Comparison of ENCODE assay signal across 24 cellular contexts in the genomic region with DNA sequence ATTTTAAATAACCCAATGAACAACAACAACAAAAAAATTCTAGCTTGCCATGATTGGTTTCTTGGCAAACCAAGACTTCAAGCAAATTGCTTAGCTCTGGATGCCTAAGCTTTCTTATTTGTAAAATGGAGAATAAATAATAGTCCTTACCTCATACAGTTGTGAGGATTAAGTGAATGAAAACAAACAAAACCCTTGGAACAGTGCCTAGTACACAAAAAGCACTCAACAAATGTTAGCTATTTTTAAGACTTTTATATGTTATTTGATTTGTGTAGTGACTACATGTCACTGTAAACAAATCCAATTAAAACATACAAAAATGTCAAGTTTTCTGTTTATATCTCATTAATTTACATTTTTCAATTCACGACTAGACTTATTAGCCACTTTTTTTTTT. TPM values are rescaled to one million over a fixed set of nuclear protein-coding genes. Genes with fewer than 3 reads are reported as not detected.
DNase-seq lines count a peak whose midpoint lies in the region; ATAC-seq, FAIRE-seq and TF ChIP-seq lines count a peak whose summit lies in the region.
"Had no signal": no experiment of that assay in that cellular context is flagged by ENCODE, and none has a peak within 500 bp of the region (broad histone marks: within the 10 kb centered on the region; RNA-seq: fewer than 3 reads in every experiment).

No MANE protein-coding gene starts in this region.

- DNase-seq in DMS53 (lab: John Stamatoyannopoulos, UW), result peak; percentile 20
- no peak for DNase-seq in DMS53 treated with DMSO at 0.1 percent for 48 hours (lab: John Stamatoyannopoulos, UW; ENCODE audit: unreplicated experiment)
- no peak for DNase-seq in A549 (ENCODE audit: low read depth in 1 of 2, low spot score in 1 of 2)
- no peak for DNase-seq in gastrocnemius medialis
- no peak for DNase-seq in PC-3
- no peak for DNase-seq in right atrium auricular region (ENCODE audit: low spot score)
- DNase-seq: ACHN; BE2C; C1 segment of cervical spinal cord; CD4-positive, alpha-beta memory T cell; CD4-positive, CD25-positive, alpha-beta regulatory T cell; CD8-positive, alpha-beta memory T cell; COR-L47; DMS 273 treated with DMSO at 0.1 percent for 48 hours; DMS153; DMS79; DND-41; EL; GDM1 had no signal

- H3K27ac ChIP-seq in A549 (no peak overlapping the region), gastrocnemius medialis (peak overlapping the region; percentile 71 to 83 (median 76)), PC-3 (ENCODE audit: low read length) (no peak overlapping the region), right atrium auricular region (no peak overlapping the region)
- H3K27ac ChIP-seq: 22Rv1, BLaER1 had no signal

- no peaks in the 10 kb centered on the region for H3K27me3 ChIP-seq in gastrocnemius medialis
- H3K27me3 ChIP-seq in PC-3 (ENCODE audit: low read length), result no peaks in the 10 kb centered on the region
- H3K27me3 ChIP-seq in right atrium auricular region, result no peaks in the 10 kb centered on the region
- H3K27me3 ChIP-seq: BE2C, BLaER1 had no signal

- no peak overlapping the region for H3K9ac ChIP-seq in PC-3 (ENCODE audit: low read length)
- H3K9ac ChIP-seq: BLaER1 had no signal

- 15% methylated on average over 1 of the region's 1 CpG for WGBS in A549 (ENCODE audit: missing lambda C conversion rate)

- TF ChIP-seq POLR2A in A549 (IDR thresholded peaks at IDR 0.05; ENCODE audit: low read length), result no peak
- no peak for TF ChIP-seq POLR2A in gastrocnemius medialis (IDR thresholded peaks at IDR 0.05)

- no peaks in the 10 kb centered on the region for H3K79me2 ChIP-seq in PC-3 (ENCODE audit: low read length)

- H3K36me3 ChIP-seq in gastrocnemius medialis (no peaks in the 10 kb centered on the region), PC-3 (ENCODE audit: low read depth, low read length) (no peaks in the 10 kb centered on the region), right atrium auricular region (no peaks in the 10 kb centered on the region)
- H3K36me3 ChIP-seq: BE2C, BLaER1 had no signal

- H4K20me1 ChIP-seq in PC-3 (ENCODE audit: low read length), result no peaks in the 10 kb centered on the region
- H4K20me1 ChIP-seq: BLaER1 had no signal

- H3K9me3 ChIP-seq in A549, result peaks cover 16% of the 10 kb centered on the region
- H3K9me3 ChIP-seq in gastrocnemius medialis, result no peaks in the 10 kb centered on the region
- H3K9me3 ChIP-seq in PC-3 (ENCODE audit: low read length), result 0 out of 2 replicates have a peak, but pooled peaks cover 3% of the 10 kb centered on the region
- H3K9me3 ChIP-seq in right atrium auricular region, result peaks cover 3 to 11% of the 10 kb centered on the region in 2 donors
- H3K9me3 ChIP-seq: BE2C had no signal

- H3K4me2 ChIP-seq in A549 (no peak overlapping the region), PC-3 (ENCODE audit: low read length) (no peak overlapping the region)
- H3K4me2 ChIP-seq: BLaER1 had no signal

- POLR2A ChIA-PET in A549 (lab: Yijun Ruan, JAX), result no interaction called here
- POLR2A ChIA-PET in PC-3 (lab: Charles Lee; ENCODE audit: unreplicated experiment), result no interaction called here

- no peak for TF ChIP-seq EP300 in A549 (IDR thresholded peaks at IDR 0.05)

- TF ChIP-seq CTCF in A549 (IDR thresholded peaks at IDR 0.05) (no peak), gastrocnemius medialis (IDR thresholded peaks at IDR 0.05 in 4 of 5, conservative IDR thresholded peaks at IDR 0.05 in 1 of 5) (no peak), PC-3 (conservative IDR thresholded peaks at IDR 0.05; ENCODE audit: low read depth, low read length) (no peak), right atrium auricular region (IDR thresholded peaks at IDR 0.05) (no peak)

- CTCF ChIA-PET in A549 (lab: Yijun Ruan, JAX), result interaction anchor here (0.5 to 1.5 kb wide), 2 partner anchors 16 to 70 kb away, joined by 3 read pairs; no protein-coding TSS in a partner anchor
- CTCF ChIA-PET in PC-3 (lab: Charles Lee), result no interaction called here

- intact Hi-C loops in gastrocnemius medialis (cut with DNase I; ENCODE audit: low total_unique reads), result no loop called here
- intact Hi-C loops in PC-3 (cut with micrococcal nuclease), result no loop called here

- no peak for ATAC-seq in A549
- ATAC-seq in gastrocnemius medialis, result no peak
- no peak for ATAC-seq in PC-3
- ATAC-seq: GM12878 had no signal

- no peaks in the 10 kb centered on the region for H3K4me1 ChIP-seq in A549
- H3K4me1 ChIP-seq in gastrocnemius medialis, result peaks cover 7 to 10% of the 10 kb centered on the region in 2 donors
- H3K4me1 ChIP-seq in PC-3 (ENCODE audit: insufficient read depth, low read length), result no peaks in the 10 kb centered on the region
- no peaks in the 10 kb centered on the region for H3K4me1 ChIP-seq in right atrium auricular region
- H3K4me1 ChIP-seq: BE2C, BLaER1 had no signal

- H2AFZ ChIP-seq in PC-3 (ENCODE audit: low read length), result no peak overlapping the region

- no peak for TF ChIP-seq RAD21 in A549 (conservative IDR thresholded peaks at IDR 0.05 in 1 of 2, IDR thresholded peaks at IDR 0.05 in 1 of 2)

- FAIRE-seq in A549 (lab: Jason Lieb, UNC) (peak; percentile 23), endometrium (lab: Jason Lieb, UNC) (peak; percentile 91)
- FAIRE-seq: GM12878, GM18507 had no signal

- H3F3A ChIP-seq in PC-3 (ENCODE audit: low read length, unreplicated experiment), result no peaks in the 10 kb centered on the region

- H3K4me3 ChIP-seq in A549 (no peak overlapping the region), gastrocnemius medialis (peak overlapping the region in 1 of 4 donors; percentile 14), PC-3 (ENCODE audit: low read length) (no peak overlapping the region), right atrium auricular region (no peak overlapping the region)
- H3K4me3 ChIP-seq: BLaER1, GM12878 had no signal

- no TSS peak for BruUV-seq in PC-3 (replicated peaks; lab: Mats Ljungman, UMichigan)

- H3K9me2 ChIP-seq in PC-3 (replicated peaks; ENCODE audit: low read length), result no peaks in the 10 kb centered on the region

- in situ Hi-C loops in gastrocnemius medialis (cut with MboI; ENCODE audit: low sequenced_read_pairs in 4 of 4), result no loop called here

TF ChIP-seq in A549, 52 proteins besides CTCF, POLR2A, EP300 and RAD21:
- TF ChIP-seq EHF (CRISPR knock-in tag; IDR thresholded peaks at IDR 0.05) (no peak), PHF8 (IDR thresholded peaks at IDR 0.05; ENCODE audit: borderline replicate concordance, low read depth) (no peak), KDM1A (IDR thresholded peaks at IDR 0.05; ENCODE audit: low read depth) (no peak), MYC (IDR thresholded peaks at IDR 0.05; ENCODE audit: borderline replicate concordance, low read length) (no peak), ZFP36 (IDR thresholded peaks at IDR 0.05; ENCODE audit: borderline replicate concordance, partially characterized antibody) (no peak), RCOR1 (IDR thresholded peaks at IDR 0.05; ENCODE audit: low read depth, low read length) (no peak), HOXB5 (CRISPR knock-in tag; IDR thresholded peaks at IDR 0.05) (no peak)
- TF ChIP-seq, protein P1, sequence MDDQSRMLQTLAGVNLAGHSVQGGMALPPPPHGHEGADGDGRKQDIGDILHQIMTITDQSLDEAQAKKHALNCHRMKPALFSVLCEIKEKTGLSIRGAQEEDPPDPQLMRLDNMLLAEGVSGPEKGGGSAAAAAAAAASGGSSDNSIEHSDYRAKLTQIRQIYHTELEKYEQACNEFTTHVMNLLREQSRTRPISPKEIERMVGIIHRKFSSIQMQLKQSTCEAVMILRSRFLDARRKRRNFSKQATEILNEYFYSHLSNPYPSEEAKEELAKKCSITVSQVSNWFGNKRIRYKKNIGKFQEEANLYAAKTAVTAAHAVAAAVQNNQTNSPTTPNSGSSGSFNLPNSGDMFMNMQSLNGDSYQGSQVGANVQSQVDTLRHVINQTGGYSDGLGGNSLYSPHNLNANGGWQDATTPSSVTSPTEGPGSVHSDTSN (IDR thresholded peaks at IDR 0.05), result no peak
- TF ChIP-seq, protein P2, sequence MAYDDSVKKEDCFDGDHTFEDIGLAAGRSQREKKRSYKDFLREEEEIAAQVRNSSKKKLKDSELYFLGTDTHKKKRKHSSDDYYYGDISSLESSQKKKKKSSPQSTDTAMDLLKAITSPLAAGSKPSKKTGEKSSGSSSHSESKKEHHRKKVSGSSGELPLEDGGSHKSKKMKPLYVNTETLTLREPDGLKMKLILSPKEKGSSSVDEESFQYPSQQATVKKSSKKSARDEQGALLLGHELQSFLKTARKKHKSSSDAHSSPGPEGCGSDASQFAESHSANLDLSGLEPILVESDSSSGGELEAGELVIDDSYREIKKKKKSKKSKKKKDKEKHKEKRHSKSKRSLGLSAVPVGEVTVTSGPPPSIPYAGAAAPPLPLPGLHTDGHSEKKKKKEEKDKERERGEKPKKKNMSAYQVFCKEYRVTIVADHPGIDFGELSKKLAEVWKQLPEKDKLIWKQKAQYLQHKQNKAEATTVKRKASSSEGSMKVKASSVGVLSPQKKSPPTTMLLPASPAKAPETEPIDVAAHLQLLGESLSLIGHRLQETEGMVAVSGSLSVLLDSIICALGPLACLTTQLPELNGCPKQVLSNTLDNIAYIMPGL (CRISPR knock-in tag; IDR thresholded peaks at IDR 0.05; ENCODE audit: borderline replicate concordance), result no peak

RNA-seq across cellular contexts. Expression of a gene that starts 13.5 kb away (rescaled TPM):
- polyA plus RNA-seq in A549 (2011; rRNA removed) (5.6 and 9.3 TPM in 2 replicates), A549 (2017; fragmentation: RNase III; extraction: RNeasy Plus Mini Kit Qiagen cat#74134 plus additional on column Dnase treatment) (6.0 to 8.1 TPM (median 6.3 TPM) in 3 replicates)
- polyA plus RNA-seq in A549 (2012; cell fraction: cytosol; rRNA removed), result 1.2 and 1.6 TPM in 2 replicates
- 0.55 and 0.93 TPM in 2 replicates for polyA plus RNA-seq in A549 (2012; cell fraction: nucleus; rRNA removed)
- polyA minus RNA-seq in A549 (2011; rRNA and poly(A)+ RNA removed), result 4.8 and 5.8 TPM in 2 replicates
- total RNA-seq in gastrocnemius medialis (10 to 100 TPM; 23.5 to 51.0 (median 33.0) TPM), PC-3 (2014; rRNA removed) (7.1 and 9.1 TPM in 2 replicates), right atrium auricular region (10 to 100 TPM; 30.1 to 31.4 TPM)

Comparison
In these comparisons a context has a peak if more than half of its experiments do, and no peak if none do; other contexts are left out.
1. H3K27ac ChIP-seq: peak in gastrocnemius medialis (4 of 4); none in A549 (0 of 2), PC-3 (single experiment) and right atrium auricular region (0 of 2).